13 cellular contexts compared by ENCODE assay signal in the genomic region with DNA sequence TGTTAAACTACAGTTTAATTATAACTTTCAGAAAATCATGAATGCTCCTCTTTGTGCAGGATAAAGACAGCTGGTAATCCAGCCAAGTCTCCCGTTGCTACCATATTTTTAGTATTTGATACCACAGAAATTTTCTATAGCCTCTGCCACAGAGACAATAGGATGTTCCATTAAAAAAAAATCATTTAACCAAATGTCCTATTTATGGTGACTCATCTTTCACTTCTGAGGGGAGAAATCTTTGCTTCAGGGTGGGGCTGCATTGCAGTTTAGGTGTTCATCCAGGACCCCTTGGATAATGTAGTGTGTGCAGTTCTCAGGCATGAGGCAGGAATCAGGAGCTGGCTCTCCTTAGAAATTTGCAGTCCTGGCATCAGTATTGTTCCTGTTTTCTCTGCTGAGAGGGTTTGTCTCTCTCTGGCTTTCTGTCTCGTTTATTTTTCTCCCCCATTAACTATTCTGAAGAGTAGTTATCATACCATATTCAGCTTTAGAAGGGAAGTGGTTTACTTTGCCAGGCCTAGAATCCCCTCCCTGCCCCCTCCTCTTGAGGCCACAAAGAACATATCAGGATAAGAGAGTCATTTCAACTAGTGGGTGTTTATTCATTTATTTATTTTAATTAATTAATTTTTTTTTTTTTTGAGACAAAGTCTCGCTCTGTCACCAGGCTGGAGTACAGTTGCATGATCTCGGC. TPM values are rescaled to one million over a fixed set of nuclear protein-coding genes. Genes with fewer than 3 reads are reported as not detected.
A peak's percentile ranks its signal among the peaks of the same experiment; 100 is the strongest.
DNase-seq lines count a peak whose midpoint lies in the region; ATAC-seq, FAIRE-seq and TF ChIP-seq lines count a peak whose summit lies in the region.
"Had no signal": no experiment of that assay in that cellular context is flagged by ENCODE, and none has a peak within 500 bp of the region (broad histone marks: within the 10 kb centered on the region; RNA-seq: fewer than 3 reads in every experiment).

No MANE protein-coding gene starts in this region.

- H3K27me3 Mint-ChIP-seq in T-helper 2 cell treated with Interferon-gamma antibody and Interleukin-4, amounts not matched to agents 5 μg/mL and 100 μg/mL, for 36 hours (ENCODE audit: low read depth) = no peaks in the 10 kb centered on the region
- no peaks in the 10 kb centered on the region for H3K27me3 Mint-ChIP-seq in astrocyte (ENCODE audit: low read depth, unreplicated experiment)

- H3K27ac Mint-ChIP-seq in T-helper 2 cell treated with Interferon-gamma antibody and Interleukin-4, amounts not matched to agents 5 μg/mL and 100 μg/mL, for 36 hours = peak overlapping the region; percentile 54
- H3K27ac Mint-ChIP-seq in astrocyte (ENCODE audit: unreplicated experiment) = no peak overlapping the region

- H3K36me3 ChIP-seq in astrocyte (ENCODE audit: insufficient read depth, low read length) = no peaks in the 10 kb centered on the region
- H3K36me3 ChIP-seq in smooth muscle cell (ENCODE audit: low read depth) = no peaks in the 10 kb centered on the region
- H3K36me3 ChIP-seq in breast epithelium = no peaks in the 10 kb centered on the region

- H3K27ac ChIP-seq in astrocyte (ENCODE audit: low read depth, low read length) (no peak overlapping the region), smooth muscle cell (ENCODE audit: low read depth) (peak overlapping the region; percentile 1), breast epithelium (no peak overlapping the region)

- peak overlapping the region; percentile 43 for H3K4me3 Mint-ChIP-seq in T-helper 2 cell treated with Interferon-gamma antibody and Interleukin-4, amounts not matched to agents 5 μg/mL and 100 μg/mL, for 36 hours
- peak overlapping the region; percentile 16 for H3K4me3 Mint-ChIP-seq in astrocyte (ENCODE audit: unreplicated experiment)

- H3K9me3 Mint-ChIP-seq in T-helper 2 cell treated with Interferon-gamma antibody and Interleukin-4, amounts not matched to agents 5 μg/mL and 100 μg/mL, for 36 hours = no peaks in the 10 kb centered on the region
- no peaks in the 10 kb centered on the region for H3K9me3 Mint-ChIP-seq in astrocyte (ENCODE audit: unreplicated experiment)

- H4K20me1 ChIP-seq in astrocyte (ENCODE audit: insufficient read depth, low read length) (no peaks in the 10 kb centered on the region), smooth muscle cell (ENCODE audit: low read depth) (no peaks in the 10 kb centered on the region)

- H3K4me3 ChIP-seq in astrocyte (ENCODE audit: insufficient read depth, low read depth, low read length) = no peak overlapping the region
- no peak overlapping the region for H3K4me3 ChIP-seq in smooth muscle cell
- H3K4me3 ChIP-seq in breast epithelium = no peak overlapping the region

- H3K79me2 ChIP-seq in astrocyte (ENCODE audit: insufficient read depth, low read length) (peaks cover 3% of the 10 kb centered on the region), smooth muscle cell (ENCODE audit: low read depth) (peaks cover 27% of the 10 kb centered on the region)

- H3K27me3 ChIP-seq in astrocyte (ENCODE audit: insufficient read depth, low read length) = no peaks in the 10 kb centered on the region
- H3K27me3 ChIP-seq in smooth muscle cell (ENCODE audit: low read depth) = no peaks in the 10 kb centered on the region
- H3K27me3 ChIP-seq in breast epithelium = no peaks in the 10 kb centered on the region

- H3K4me1 Mint-ChIP-seq in T-helper 2 cell treated with Interferon-gamma antibody and Interleukin-4, amounts not matched to agents 5 μg/mL and 100 μg/mL, for 36 hours (ENCODE audit: low read depth) = peaks cover 39% of the 10 kb centered on the region
- peaks cover 29% of the 10 kb centered on the region for H3K4me1 Mint-ChIP-seq in astrocyte (ENCODE audit: low read depth, unreplicated experiment)

- H3K4me1 ChIP-seq in astrocyte (ENCODE audit: insufficient read depth, low read length) (peaks cover 39% of the 10 kb centered on the region), smooth muscle cell (ENCODE audit: low read depth) (peaks cover 5% of the 10 kb centered on the region), breast epithelium (peaks cover 0 to 18% of the 10 kb centered on the region in 2 donors)

- H3K4me2 ChIP-seq in astrocyte (ENCODE audit: low read length) (peak overlapping the region; percentile 28), smooth muscle cell (no peak overlapping the region)

- H3K9me3 ChIP-seq in astrocyte (ENCODE audit: insufficient read depth, low read depth, low read length) = no peaks in the 10 kb centered on the region
- no peaks in the 10 kb centered on the region for H3K9me3 ChIP-seq in smooth muscle cell (replicated peaks; ENCODE audit: low read depth)
- no peaks in the 10 kb centered on the region for H3K9me3 ChIP-seq in breast epithelium

- TF ChIP-seq POLR2A in breast epithelium (IDR thresholded peaks at IDR 0.05) = no peak

- H3F3A ChIP-seq in smooth muscle cell (ENCODE audit: low read depth) = peaks cover 7% of the 10 kb centered on the region

- ATAC-seq in HG03039 (IDR thresholded peaks at IDR 0.05; ENCODE audit: unreplicated experiment) = no peak
- ATAC-seq: Panc1 had no signal

- no peak for DNase-seq in T-helper 2 cell treated with Interferon-gamma antibody and Interleukin-4, amounts not matched to agents 5 μg/mL and 100 μg/mL, for 36 hours (ENCODE audit: low spot score)
- no peak for DNase-seq in T-helper 2 cell
- peak; percentile 7 for DNase-seq in MV-4-11 (lab: John Stamatoyannopoulos, UW)
- DNase-seq in astrocyte (ENCODE audit: low read depth) = no peak
- no peak for DNase-seq in smooth muscle cell (lab: John Stamatoyannopoulos, UW; ENCODE audit: unreplicated experiment)
- DNase-seq in breast epithelium (ENCODE audit: low spot score in 2 of 2) = no peak
- DNase-seq in activated gamma-delta T cell (lab: John Stamatoyannopoulos, UW) = no peak
- DNase-seq: T-helper 9 cell had no signal

- WGBS in smooth muscle cell (ENCODE audit: low lambda C conversion rate) = 86% methylated on average over 4 of the region's 4 CpGs

- H2AFZ ChIP-seq in astrocyte (ENCODE audit: low read depth, low read length) = no peak overlapping the region
- H2AFZ ChIP-seq in smooth muscle cell (ENCODE audit: low read depth) = no peak overlapping the region

- H3K9ac ChIP-seq in astrocyte (ENCODE audit: low read length) = no peak overlapping the region
- no peak overlapping the region for H3K9ac ChIP-seq in smooth muscle cell (ENCODE audit: low read depth)

- FAIRE-seq in astrocyte (lab: Jason Lieb, UNC) = no peak
- FAIRE-seq: frontal cortex, GM18507, keratinocyte had no signal

- H3K36me3 Mint-ChIP-seq in T-helper 2 cell treated with Interferon-gamma antibody and Interleukin-4, amounts not matched to agents 5 μg/mL and 100 μg/mL, for 36 hours (ENCODE audit: low read depth) = peaks cover 3% of the 10 kb centered on the region
- H3K36me3 Mint-ChIP-seq in astrocyte (ENCODE audit: low read depth, unreplicated experiment) = no peaks in the 10 kb centered on the region

- TF ChIP-seq CTCF in astrocyte (IDR thresholded peaks at IDR 0.05; ENCODE audit: insufficient read depth, low read depth, low read length) (no peak), smooth muscle cell (IDR thresholded peaks at IDR 0.05; ENCODE audit: borderline replicate concordance, insufficient read depth, poor library complexity, severe bottlenecking) (no peak), breast epithelium (IDR thresholded peaks at IDR 0.05) (no peak)

- intact Hi-C loops in breast epithelium (cut with DNase I; ENCODE audit: low total_unique reads) = no loop called here

RNA-seq across cellular contexts. Expression of a gene that starts 3.1 kb away (rescaled TPM):
- 14.3 and 17.6 TPM in 2 replicates for total RNA-seq in astrocyte
- total RNA-seq in smooth muscle cell = 15.2 and 16.8 TPM in 2 replicates
- 10.1 and 19.5 TPM in 2 replicates for polyA plus RNA-seq in smooth muscle cell
- 10 to 100 TPM; 21.6 to 34.1 (median 32.8) TPM for total RNA-seq in breast epithelium

RNA-seq across cellular contexts. Expression of a gene that starts 4.6 kb away (rescaled TPM):
- total RNA-seq in astrocyte (8.5 and 8.8 TPM in 2 replicates), smooth muscle cell (3.2 and 4.9 TPM in 2 replicates), breast epithelium (10 to 100 TPM; 26.2 to 33.5 (median 26.5) TPM)
- 2.4 and 8.5 TPM in 2 replicates for polyA plus RNA-seq in smooth muscle cell

RNA-seq across cellular contexts. Expression of a gene that starts 25.1 kb away (rescaled TPM):
- 0.29 and 0.73 TPM in 2 replicates for total RNA-seq in astrocyte
- total RNA-seq in smooth muscle cell = 5.3 and 5.6 TPM in 2 replicates
- 0.93 and 1.2 TPM in 2 replicates for polyA plus RNA-seq in smooth muscle cell
- total RNA-seq in breast epithelium = 10 to 100 TPM in 2 of 3 donors, under 1 TPM in 1; 0.16 to 47.1 (median 17.0) TPM

RNA-seq across cellular contexts. Expression of a gene that starts 29.2 kb away (rescaled TPM):
- total RNA-seq in astrocyte = not detected in 2 replicates
- total RNA-seq in smooth muscle cell = 0.67 and 2.6 TPM in 2 replicates
- polyA plus RNA-seq in smooth muscle cell = 0.19 and 0.31 TPM in 2 replicates
- total RNA-seq in breast epithelium = 10 to 100 TPM in 1 of 3 donors, 1 to 10 TPM in 1, not detected in 1; 3.6 to 13.0 TPM

RNA-seq across cellular contexts. Expression of a gene that starts 36.2 kb away (rescaled TPM):
- 1.3 and 1.7 TPM in 2 replicates for total RNA-seq in astrocyte
- 1.2 and 1.6 TPM in 2 replicates for total RNA-seq in smooth muscle cell
- polyA plus RNA-seq in smooth muscle cell = 4.4 and 8.0 TPM in 2 replicates
- total RNA-seq in breast epithelium = 1 to 10 TPM; 4.6 to 8.3 (median 7.6) TPM
